Comparison of ENCODE assay signal across 18 cellular contexts in the genomic region with DNA sequence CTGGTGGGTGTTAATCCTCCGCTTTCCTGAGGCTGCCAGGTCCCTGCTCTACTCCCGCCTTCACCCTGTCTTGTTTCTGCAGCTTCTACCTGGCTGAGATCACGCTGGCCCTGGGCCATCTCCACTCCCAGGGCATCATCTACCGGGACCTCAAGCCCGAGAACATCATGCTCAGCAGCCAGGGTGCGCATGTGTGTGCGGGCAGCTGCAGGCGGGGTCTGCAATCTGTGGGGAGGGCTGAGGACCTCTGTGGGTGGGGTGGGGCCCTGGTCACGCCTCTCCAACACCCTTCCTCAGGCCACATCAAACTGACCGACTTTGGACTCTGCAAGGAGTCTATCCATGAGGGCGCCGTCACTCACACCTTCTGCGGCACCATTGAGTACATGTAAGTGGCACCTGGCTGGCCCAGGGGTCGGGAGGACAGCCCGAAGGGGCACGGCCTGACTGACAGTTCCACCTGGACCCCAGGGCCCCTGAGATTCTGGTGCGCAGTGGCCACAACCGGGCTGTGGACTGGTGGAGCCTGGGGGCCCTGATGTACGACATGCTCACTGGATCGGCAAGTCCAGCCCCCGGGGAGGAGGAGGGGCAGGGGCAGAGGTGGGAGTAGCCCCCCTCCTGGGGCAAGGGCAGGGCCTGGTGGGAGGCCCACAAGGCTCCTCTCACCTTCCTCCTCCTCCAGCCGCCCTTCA. TPM values are rescaled to one million over a fixed set of nuclear protein-coding genes. Genes with fewer than 3 reads are reported as not detected.
DNase-seq lines count a peak whose midpoint lies in the region; FAIRE-seq and TF ChIP-seq lines count a peak whose summit lies in the region.
"Had no signal": no experiment of that assay in that cellular context is flagged by ENCODE, and none has a peak within 500 bp of the region (broad histone marks: within the 10 kb centered on the region; RNA-seq: fewer than 3 reads in every experiment).

No MANE protein-coding gene starts in this region.

- TF ChIP-seq EP300 in SK-N-SH (IDR thresholded peaks at IDR 0.05; ENCODE audit: borderline replicate concordance in 1 of 2, low read depth in 1 of 2, low read length in 1 of 2) = no peak

- TF ChIP-seq RAD21 in SK-N-SH (IDR thresholded peaks at IDR 0.05; ENCODE audit: low read length) = no peak

- H3K9me2 ChIP-seq in SK-N-SH = no peaks in the 10 kb centered on the region

- POLR2A ChIA-PET in SK-N-SH (lab: Yijun Ruan, JAX) = interaction anchor here (1.1 kb wide), 1 partner anchor 14 kb away, joined by 3 read pairs; no protein-coding TSS in a partner anchor

- no peaks in the 10 kb centered on the region for H3F3A ChIP-seq in SK-N-SH (replicated peaks; ENCODE audit: insufficient read depth)

- H3K4me1 Mint-ChIP-seq in activated naive CD8-positive, alpha-beta T cell treated with anti-CD3 and anti-CD28 coated beads for 36 hours = peaks cover 32% of the 10 kb centered on the region

- no peak overlapping the region for H2AFZ ChIP-seq in SK-N-SH (ENCODE audit: low read depth)

- H3K27me3 ChIP-seq in BLaER1 (no peaks in the 10 kb centered on the region), SK-N-SH (ENCODE audit: insufficient read depth) (no peaks in the 10 kb centered on the region)
- H3K27me3 ChIP-seq: BE2C, right atrium auricular region had no signal

- H3K27ac Mint-ChIP-seq in activated naive CD8-positive, alpha-beta T cell treated with anti-CD3 and anti-CD28 coated beads for 36 hours = peak overlapping the region; percentile 87

- no peaks in the 10 kb centered on the region for H3K9me3 Mint-ChIP-seq in activated naive CD8-positive, alpha-beta T cell treated with anti-CD3 and anti-CD28 coated beads for 36 hours
- H3K9me3 Mint-ChIP-seq: WTC11 had no signal

- TF ChIP-seq POLR2A in GM12891 (IDR thresholded peaks at IDR 0.05; ENCODE audit: low read depth, low read length) = peak; percentile 5; the same call in 1 of the 2 replicates

- peak overlapping the region; percentile 99 for H3K27ac ChIP-seq in BLaER1
- no peak overlapping the region for H3K27ac ChIP-seq in SK-N-SH (ENCODE audit: low read depth in 2 of 2, low read length in 1 of 2)
- H3K27ac ChIP-seq: epithelial cell of prostate, right atrium auricular region had no signal

- H4K20me1 ChIP-seq in BLaER1 = peaks cover 79% of the 10 kb centered on the region
- no peaks in the 10 kb centered on the region for H4K20me1 ChIP-seq in SK-N-SH (ENCODE audit: insufficient read depth)

- H3K4me1 ChIP-seq in BLaER1 (peaks cover 73% of the 10 kb centered on the region), SK-N-SH (ENCODE audit: control insufficient read depth in 1 of 2, insufficient read depth in 2 of 2, low read depth in 1 of 2, low read length in 1 of 2) (peaks cover 3 to 8% of the 10 kb centered on the region in 2 experiments; a peak in 1 of 4 replicates)

- peaks cover 29% of the 10 kb centered on the region for H3K36me3 Mint-ChIP-seq in activated naive CD8-positive, alpha-beta T cell treated with anti-CD3 and anti-CD28 coated beads for 36 hours

- DNase-seq in GM12891 (ENCODE audit: insufficient read length, low spot score) (no peak), SK-N-SH (no peak), NCI-H2196 (lab: John Stamatoyannopoulos, UW; ENCODE audit: unreplicated experiment) (no peak), foreskin fibroblast (no peak)
- DNase-seq in activated naive CD8-positive, alpha-beta T cell treated with anti-CD3 and anti-CD28 coated beads for 36 hours = no peak
- DNase-seq: activated gamma-delta T cell treated with Interleukin-2 at 50 U/mL for 16 hours; BE2C; central memory CD4-positive, alpha-beta T cell; left cardiac atrium; NCI-H2029; NCI-H82; SIG-M5 had no signal

- H3K9ac ChIP-seq in BLaER1 = peak overlapping the region; percentile 94
- H3K9ac ChIP-seq in SK-N-SH = no peak overlapping the region

- CTCF ChIA-PET in SK-N-SH (lab: Yijun Ruan, JAX) = interaction anchor here (1.0 kb wide), 1 partner anchor 50 kb away, joined by 3 read pairs; no protein-coding TSS in a partner anchor

- peaks cover 28% of the 10 kb centered on the region for H3K79me2 ChIP-seq in SK-N-SH (ENCODE audit: insufficient read depth)

- peak overlapping the region; percentile 32 for H3K4me3 Mint-ChIP-seq in activated naive CD8-positive, alpha-beta T cell treated with anti-CD3 and anti-CD28 coated beads for 36 hours

- over 99% methylated on average over 12 of the region's 22 CpGs for WGBS in SK-N-SH (ENCODE audit: low lambda C conversion rate)

- H3K36me3 ChIP-seq in BLaER1 (peaks cover 70% of the 10 kb centered on the region), SK-N-SH (replicated peaks in 1 of 2; ENCODE audit: control insufficient read depth in 1 of 2, insufficient read depth in 2 of 2, low read length in 1 of 2) (peaks cover 3 to 38% of the 10 kb centered on the region in 2 experiments)

- H3K4me3 ChIP-seq in BLaER1 (no peak overlapping the region), SK-N-SH (ENCODE audit: low read depth in 2 of 2, low read length in 1 of 2) (no peak overlapping the region), foreskin fibroblast (ENCODE audit: low read depth in 1 of 2, low read length in 2 of 2) (no peak overlapping the region)
- H3K4me3 ChIP-seq: right atrium auricular region had no signal

- H3K9me3 ChIP-seq in BLaER1 = no peaks in the 10 kb centered on the region
- no peaks in the 10 kb centered on the region for H3K9me3 ChIP-seq in SK-N-SH
- H3K9me3 ChIP-seq: BE2C, right atrium auricular region had no signal

- TF ChIP-seq CTCF in SK-N-SH (IDR thresholded peaks at IDR 0.05) = no peak
- no peak for TF ChIP-seq CTCF in foreskin fibroblast (IDR thresholded peaks at IDR 0.05; ENCODE audit: low read depth, low read length)

- FAIRE-seq in GM12891 (lab: Jason Lieb, UNC) = no peak

- peaks cover 3% of the 10 kb centered on the region for H3K27me3 Mint-ChIP-seq in activated naive CD8-positive, alpha-beta T cell treated with anti-CD3 and anti-CD28 coated beads for 36 hours

- H3K4me2 ChIP-seq in BLaER1 = peak overlapping the region; percentile 97
- H3K4me2 ChIP-seq in SK-N-SH = no peak overlapping the region

TF ChIP-seq in GM12891, 5 proteins besides CTCF, POLR2A, EP300 and RAD21:
- no peak for TF ChIP-seq PAX5 (IDR thresholded peaks at IDR 0.05; ENCODE audit: insufficient read depth, low read length, severe bottlenecking)
- TF ChIP-seq SPI1 (IDR thresholded peaks at IDR 0.05; ENCODE audit: low read depth, low read length) = no peak
- TF ChIP-seq POU2F2 (IDR thresholded peaks at IDR 0.05; ENCODE audit: low read depth, low read length) = no peak; the same call in 1 of the 2 replicates
- TF ChIP-seq TAF1 (IDR thresholded peaks at IDR 0.05; ENCODE audit: low read depth, low read length) = no peak
- TF ChIP-seq POLR2AphosphoS5 (IDR thresholded peaks at IDR 0.05; ENCODE audit: low read depth, low read length) = no peak; the same call in 1 of the 2 replicates
TF ChIP-seq in GM12891: peak in this region for 0.

TF ChIP-seq in SK-N-SH, 30 proteins besides CTCF, POLR2A, EP300 and RAD21 (continues in another document):
- TF ChIP-seq TAF1 (IDR thresholded peaks at IDR 0.05; ENCODE audit: borderline replicate concordance, low read depth, low read length) (no peak), NFIC (IDR thresholded peaks at IDR 0.05; ENCODE audit: borderline replicate concordance) (no peak), RFX5 (IDR thresholded peaks at IDR 0.05; ENCODE audit: low read length) (no peak), YY1 (IDR thresholded peaks at IDR 0.05; ENCODE audit: low read depth) (no peak), TEAD4 (IDR thresholded peaks at IDR 0.05; ENCODE audit: borderline replicate concordance, insufficient read depth) (no peak), JUND (IDR thresholded peaks at IDR 0.05) (no peak), MXI1 (IDR thresholded peaks at IDR 0.05; ENCODE audit: low read depth, low read length) (no peak), MEF2A (IDR thresholded peaks at IDR 0.05; ENCODE audit: borderline replicate concordance, low read depth) (no peak), RCOR1 (IDR thresholded peaks at IDR 0.05; ENCODE audit: low read length) (no peak), GATA2 (CRISPR knock-in tag; IDR thresholded peaks at IDR 0.05) (no peak), ELF1 (IDR thresholded peaks at IDR 0.05) (no peak), FOSL2 (IDR thresholded peaks at IDR 0.05; ENCODE audit: borderline replicate concordance, low read depth) (no peak)

RNA-seq across cellular contexts. Expression of gene RPS6KB2, which starts 4.5 kb away (rescaled TPM):
- 38.0 TPM for polyA plus RNA-seq in GM12891 (2012; ENCODE audit: low read depth, missing spikeins)
- 10 to 100 TPM; 64.9 to 67.7 TPM for total RNA-seq in activated naive CD8-positive, alpha-beta T cell treated with anti-CD3 and anti-CD28 coated beads for 36 hours
- 52.0 and 53.2 TPM in 2 replicates for polyA plus RNA-seq in SK-N-SH (2012; rRNA removed)
- 26.2 and 38.7 TPM in 2 replicates for polyA plus RNA-seq in SK-N-SH (2012; cell fraction: cytosol; rRNA removed)
- 115 and 134 TPM in 2 replicates for polyA plus RNA-seq in SK-N-SH (2012; cell fraction: nucleus; rRNA removed)

RNA-seq across cellular contexts. Expression of gene PTPRCAP, which starts 4.7 kb away (rescaled TPM):
- 179 TPM for polyA plus RNA-seq in GM12891 (2012; ENCODE audit: low read depth, missing spikeins)
- 100 to 1,000 TPM; 110 to 117 TPM for total RNA-seq in activated naive CD8-positive, alpha-beta T cell treated with anti-CD3 and anti-CD28 coated beads for 36 hours
- polyA plus RNA-seq in SK-N-SH (2012; rRNA removed) = 1.3 and 1.4 TPM in 2 replicates
- polyA plus RNA-seq in SK-N-SH (2012; cell fraction: cytosol; rRNA removed) = 0.22 and 0.50 TPM in 2 replicates
- polyA plus RNA-seq in SK-N-SH (2012; cell fraction: nucleus; rRNA removed) = 8.9 and 16.4 TPM in 2 replicates

RNA-seq across cellular contexts. Expression of gene CORO1B, which starts 10.5 kb away (rescaled TPM):
- polyA plus RNA-seq in GM12891 (2012; ENCODE audit: low read depth, missing spikeins) = 25.2 TPM
- 100 to 1,000 TPM; 293 to 310 TPM for total RNA-seq in activated naive CD8-positive, alpha-beta T cell treated with anti-CD3 and anti-CD28 coated beads for 36 hours
- polyA plus RNA-seq in SK-N-SH (2012; rRNA removed) = 195 and 220 TPM in 2 replicates
- polyA plus RNA-seq in SK-N-SH (2012; cell fraction: cytosol; rRNA removed) = 55.4 and 101 TPM in 2 replicates
- 184 and 233 TPM in 2 replicates for polyA plus RNA-seq in SK-N-SH (2012; cell fraction: nucleus; rRNA removed)

RNA-seq across cellular contexts. Expression of gene CARNS1, which starts 17.3 kb away (rescaled TPM):
- polyA plus RNA-seq in GM12891 (2012; ENCODE audit: low read depth, missing spikeins) = 0.23 TPM
- 1 to 10 TPM; 3.1 to 3.7 TPM for total RNA-seq in activated naive CD8-positive, alpha-beta T cell treated with anti-CD3 and anti-CD28 coated beads for 36 hours
- 0.15 and 0.23 TPM in 2 replicates for polyA plus RNA-seq in SK-N-SH (2012; rRNA removed)
- polyA plus RNA-seq in SK-N-SH (2012; cell fraction: cytosol; rRNA removed) = 0.05 and 0.09 TPM in 2 replicates
- 1.3 and 1.9 TPM in 2 replicates for polyA plus RNA-seq in SK-N-SH (2012; cell fraction: nucleus; rRNA removed)
- total RNA-seq: H4 had no signal

RNA-seq across cellular contexts. Expression of gene GPR152, which starts 19.7 kb away (rescaled TPM):
- polyA plus RNA-seq in GM12891 (2012; ENCODE audit: low read depth, missing spikeins) = not detected
- not detected for total RNA-seq in activated naive CD8-positive, alpha-beta T cell treated with anti-CD3 and anti-CD28 coated beads for 36 hours
- not detected in 2 replicates for polyA plus RNA-seq in SK-N-SH (2012; rRNA removed)
- not detected in 2 replicates for polyA plus RNA-seq in SK-N-SH (2012; cell fraction: cytosol; rRNA removed)
- polyA plus RNA-seq in SK-N-SH (2012; cell fraction: nucleus; rRNA removed) = not detected in 2 replicates
- total RNA-seq: H4, left cardiac atrium, myocyte, right atrium auricular region, WTC11 had no signal
